1 cellular context compared by ENCODE assay signal in genomic region chr19:2636142-2636896, GRCh38.
TF ChIP-seq lines count a peak whose summit lies in the region.

No MANE protein-coding gene starts in this region.

TF ChIP-seq in H1, 55 proteins besides CTCF, POLR2A, EP300 and RAD21 (continued from another document):
- TF ChIP-seq ATF2 (IDR thresholded peaks at IDR 0.05; ENCODE audit: low read length) (no peak), CHD1 (IDR thresholded peaks at IDR 0.05; ENCODE audit: low read depth, low read length) (no peak), YY1 (IDR thresholded peaks at IDR 0.05; ENCODE audit: low read depth, low read length) (no peak), POLR2AphosphoS5 (IDR thresholded peaks at IDR 0.05; ENCODE audit: low read depth, low read length) (no peak), TAF1 (IDR thresholded peaks at IDR 0.05; ENCODE audit: low read depth, low read length) (no peak), RFX5 (IDR thresholded peaks at IDR 0.05; ENCODE audit: borderline replicate concordance, low read depth, low read length) (no peak), TBP (IDR thresholded peaks at IDR 0.05; ENCODE audit: low read depth, low read length) (no peak), CHD7 (IDR thresholded peaks at IDR 0.05; ENCODE audit: insufficient replicate concordance, low read length) (no peak)
